Comparison of ENCODE assay signal across 1 cellular context in the genomic region with DNA sequence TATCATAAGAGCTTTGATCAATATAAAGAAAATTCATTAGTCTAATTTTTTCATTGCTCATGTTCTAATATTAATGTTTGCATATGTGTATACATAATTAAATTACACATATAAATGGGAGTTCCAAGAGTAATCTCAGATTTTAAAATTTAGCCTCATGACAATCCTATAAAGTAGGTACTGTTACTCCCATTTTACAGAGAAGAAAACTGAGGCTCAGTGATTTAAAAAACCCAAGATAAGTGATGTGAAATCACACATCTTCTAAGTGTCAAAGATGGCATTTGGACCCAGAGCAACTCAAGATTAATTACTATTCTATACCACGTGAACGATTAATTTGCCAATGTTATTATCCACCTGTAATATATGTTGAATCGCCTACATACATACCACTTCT.
TF ChIP-seq lines count a peak whose summit lies in the region.

No MANE protein-coding gene starts in this region.

TF ChIP-seq in HepG2, 621 proteins besides CTCF, POLR2A, EP300 and RAD21 (continued from another document):
- TF ChIP-seq, protein P1, sequence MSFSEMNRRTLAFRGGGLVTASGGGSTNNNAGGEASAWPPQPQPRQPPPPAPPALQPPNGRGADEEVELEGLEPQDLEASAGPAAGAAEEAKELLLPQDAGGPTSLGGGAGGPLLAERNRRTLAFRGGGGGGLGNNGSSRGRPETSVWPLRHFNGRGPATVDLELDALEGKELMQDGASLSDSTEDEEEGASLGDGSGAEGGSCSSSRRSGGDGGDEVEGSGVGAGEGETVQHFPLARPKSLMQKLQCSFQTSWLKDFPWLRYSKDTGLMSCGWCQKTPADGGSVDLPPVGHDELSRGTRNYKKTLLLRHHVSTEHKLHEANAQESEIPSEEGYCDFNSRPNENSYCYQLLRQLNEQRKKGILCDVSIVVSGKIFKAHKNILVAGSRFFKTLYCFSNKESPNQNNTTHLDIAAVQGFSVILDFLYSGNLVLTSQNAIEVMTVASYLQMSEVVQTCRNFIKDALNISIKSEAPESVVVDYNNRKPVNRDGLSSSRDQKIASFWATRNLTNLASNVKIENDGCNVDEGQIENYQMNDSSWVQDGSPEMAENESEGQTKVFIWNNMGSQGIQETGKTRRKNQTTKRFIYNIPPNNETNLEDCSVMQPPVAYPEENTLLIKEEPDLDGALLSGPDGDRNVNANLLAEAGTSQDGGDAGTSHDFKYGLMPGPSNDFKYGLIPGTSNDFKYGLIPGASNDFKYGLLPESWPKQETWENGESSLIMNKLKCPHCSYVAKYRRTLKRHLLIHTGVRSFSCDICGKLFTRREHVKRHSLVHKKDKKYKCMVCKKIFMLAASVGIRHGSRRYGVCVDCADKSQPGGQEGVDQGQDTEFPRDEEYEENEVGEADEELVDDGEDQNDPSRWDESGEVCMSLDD (CRISPR knock-in tag; IDR thresholded peaks at IDR 0.05; ENCODE audit: borderline replicate concordance), result no peak
- TF ChIP-seq ZBTB7A (CRISPR knock-in tag; IDR thresholded peaks at IDR 0.05) (no peak), ZNF629 (CRISPR knock-in tag; conservative IDR thresholded peaks at IDR 0.05) (peak; percentile 51), MTF1 (CRISPR knock-in tag; IDR thresholded peaks at IDR 0.05) (no peak)
